ENCODE assay signal across 17 cellular contexts in the genomic region with DNA sequence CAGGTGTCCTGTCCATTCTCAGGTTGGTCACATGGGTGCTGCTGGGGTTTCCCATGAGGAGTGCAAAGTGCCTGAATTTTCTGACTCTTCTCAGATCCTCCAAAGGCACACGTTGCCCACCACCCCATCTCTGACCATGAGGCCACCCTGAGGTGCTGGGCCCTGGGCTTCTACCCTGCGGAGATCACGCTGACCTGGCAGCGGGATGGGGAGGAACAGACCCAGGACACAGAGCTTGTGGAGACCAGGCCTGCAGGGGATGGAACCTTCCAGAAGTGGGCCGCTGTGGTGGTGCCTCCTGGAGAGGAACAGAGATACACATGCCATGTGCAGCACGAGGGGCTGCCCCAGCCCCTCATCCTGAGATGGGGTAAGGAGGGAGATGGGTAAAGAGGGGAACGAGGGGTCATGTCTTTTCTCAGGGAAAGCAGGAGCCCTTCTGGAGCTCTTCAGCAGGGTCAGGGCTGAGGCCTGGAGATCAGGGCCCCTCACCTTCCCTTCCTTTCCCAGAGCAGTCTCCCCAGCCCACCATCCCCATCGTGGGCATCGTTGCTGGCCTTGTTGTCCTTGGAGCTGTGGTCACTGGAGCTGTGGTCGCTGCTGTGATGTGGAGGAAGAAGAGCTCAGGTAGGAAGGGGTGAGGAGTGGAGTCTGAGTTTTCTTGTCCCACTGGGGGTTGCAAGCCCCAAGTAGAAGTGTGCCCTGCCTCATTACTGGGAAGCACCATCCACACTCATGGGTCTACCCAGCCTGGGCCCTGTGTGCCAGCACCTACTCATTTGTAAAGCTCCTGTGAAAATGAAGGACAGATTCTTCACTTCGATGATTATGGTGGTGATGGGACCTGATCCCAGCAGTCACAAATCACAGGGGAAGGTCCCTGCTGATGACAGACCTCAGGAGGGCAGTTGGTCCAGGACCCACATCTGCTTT. TPM values are rescaled to one million over a fixed set of nuclear protein-coding genes. Genes with fewer than 3 reads are reported as not detected.
DNase-seq lines count a peak whose midpoint lies in the region; TF ChIP-seq lines count a peak whose summit lies in the region.
"Had no signal": no experiment of that assay in that cellular context is flagged by ENCODE, and none has a peak within 500 bp of the region (broad histone marks: within the 10 kb centered on the region; RNA-seq: fewer than 3 reads in every experiment).

No MANE protein-coding gene starts in this region.

- no peak overlapping the region for H3K9ac ChIP-seq in parathyroid adenoma

- H3K9me3 ChIP-seq in CD4-positive, alpha-beta memory T cell (ENCODE audit: control insufficient read depth in 1 of 2, low read length in 2 of 2), result no peaks in the 10 kb centered on the region
- H3K9me3 ChIP-seq in breast epithelium, result no peaks in the 10 kb centered on the region
- no peaks in the 10 kb centered on the region for H3K9me3 ChIP-seq in parathyroid adenoma (ENCODE audit: control insufficient read depth, low read length)

- H2AFZ ChIP-seq in parathyroid adenoma, result no peak overlapping the region

- H3K27ac Mint-ChIP-seq in CD4-positive, alpha-beta memory T cell, result peak overlapping the region; percentile 92 to 99 (median 98)
- no peak overlapping the region for H3K27ac Mint-ChIP-seq in nephron progenitor cell

- peaks cover 45 to 57% of the 10 kb centered on the region in 2 donors for H3K36me3 Mint-ChIP-seq in CD4-positive, alpha-beta memory T cell
- no peaks in the 10 kb centered on the region for H3K36me3 Mint-ChIP-seq in nephron progenitor cell (ENCODE audit: low read depth)

- in situ Hi-C loops in KBM-7 (cut with MboI; ENCODE audit: low pct_unique_long_range_greater_than_20kb, low sequenced_read_pairs), result no loop called here

- peak overlapping the region; percentile 13 for H3K4me2 ChIP-seq in parathyroid adenoma (ENCODE audit: low read length)

- peak overlapping the region; percentile 94 to 98 (median 96) for H3K4me3 Mint-ChIP-seq in CD4-positive, alpha-beta memory T cell
- H3K4me3 Mint-ChIP-seq in nephron progenitor cell, result no peak overlapping the region

- no peaks in the 10 kb centered on the region for H3K27me3 Mint-ChIP-seq in CD4-positive, alpha-beta memory T cell
- peaks cover 96% of the 10 kb centered on the region for H3K27me3 Mint-ChIP-seq in nephron progenitor cell (ENCODE audit: low read depth, poor library complexity)

- peaks cover 72% of the 10 kb centered on the region for H3K4me1 ChIP-seq in CD4-positive, alpha-beta memory T cell (ENCODE audit: insufficient read depth, low read length)
- no peaks in the 10 kb centered on the region for H3K4me1 ChIP-seq in breast epithelium
- H3K4me1 ChIP-seq in parathyroid adenoma, result peaks cover 2% of the 10 kb centered on the region

- peaks cover 44% of the 10 kb centered on the region for H3K36me3 ChIP-seq in CD4-positive, alpha-beta memory T cell (ENCODE audit: insufficient read depth, low read length)
- H3K36me3 ChIP-seq in breast epithelium (no peaks in the 10 kb centered on the region), parathyroid adenoma (ENCODE audit: control insufficient read depth, insufficient read depth, low read length) (no peaks in the 10 kb centered on the region)
- H3K36me3 ChIP-seq: WERI-Rb-1 had no signal

- no peaks in the 10 kb centered on the region for H3K79me2 ChIP-seq in parathyroid adenoma

- POLR2A ChIA-PET in CD4-positive, alpha-beta memory T cell (lab: Charles Lee; ENCODE audit: partially characterized antibody), result interaction anchor here (1.0 to 14.8 kb wide), 7 partner anchors 12 to 223 kb away, joined by 3 to 158 read pairs (median 5); no protein-coding TSS in a partner anchor

- H3K9me3 Mint-ChIP-seq in CD4-positive, alpha-beta memory T cell, result no peaks in the 10 kb centered on the region
- peaks cover 12% of the 10 kb centered on the region for H3K9me3 Mint-ChIP-seq in nephron progenitor cell

- H3K27ac ChIP-seq in CD4-positive, alpha-beta memory T cell (ENCODE audit: low read depth, low read length), result peak overlapping the region; percentile 100
- H3K27ac ChIP-seq in breast epithelium (peak overlapping the region in 1 of 2 donors; percentile 96), parathyroid adenoma (no peak overlapping the region)
- H3K27ac ChIP-seq: WERI-Rb-1 had no signal

- intact Hi-C loops in CD4-positive, alpha-beta memory T cell (cut with micrococcal nuclease), result loop anchor here (5.0 kb wide), 2 partner anchors 67 to 242 kb away; no protein-coding TSS in a partner anchor
- intact Hi-C loops in breast epithelium (cut with DNase I; ENCODE audit: low total_unique reads), result no loop called here

- no peak for DNase-seq in CD4-positive, alpha-beta memory T cell
- DNase-seq in breast epithelium (ENCODE audit: low spot score in 2 of 2) (no peak), KBM-7 (no peak), NCI-H510A (lab: John Stamatoyannopoulos, UW) (no peak), nephron progenitor cell (no peak), mucosa of gallbladder (ENCODE audit: low spot score) (no peak)
- DNase-seq: effector CD8-positive, alpha-beta T cell; left colon; NCI-H1105; stimulated activated CD4-positive, alpha-beta T cell treated with anti-CD3 and anti-CD28 coated beads, Interleukin-4, amount 100 ng/mL, for 24 hours; substantia nigra; WERI-Rb-1 had no signal

- peak overlapping the region; percentile 95 for H3K4me3 ChIP-seq in CD4-positive, alpha-beta memory T cell (ENCODE audit: low read length in 2 of 2)
- H3K4me3 ChIP-seq in GM12875 (ENCODE audit: low read depth, low read length), result peak overlapping the region; percentile 91
- H3K4me3 ChIP-seq in breast epithelium, result peak overlapping the region in 2 of 3 donors; percentile 87 to 95
- peak overlapping the region; percentile 5 for H3K4me3 ChIP-seq in parathyroid adenoma (ENCODE audit: low read depth, low read length)

- TF ChIP-seq CTCF in GM12875 (IDR thresholded peaks at IDR 0.05; ENCODE audit: borderline replicate concordance, insufficient read depth, low read depth, low read length) (no peak), breast epithelium (IDR thresholded peaks at IDR 0.05) (no peak), parathyroid adenoma (IDR thresholded peaks at IDR 0.05) (no peak), nephron progenitor cell (IDR thresholded peaks at IDR 0.05) (no peak)

- CTCF ChIA-PET in CD4-positive, alpha-beta memory T cell (lab: Charles Lee; ENCODE audit: partially characterized antibody), result interaction anchor here (1.2 to 3.9 kb wide), 6 partner anchors 12 to 110 kb away, joined by 3 to 31 read pairs (median 6); no protein-coding TSS in a partner anchor

- H3K4me1 Mint-ChIP-seq in CD4-positive, alpha-beta memory T cell, result peaks cover 38 to 94% (median 56%) of the 10 kb centered on the region in 4 donors
- no peaks in the 10 kb centered on the region for H3K4me1 Mint-ChIP-seq in nephron progenitor cell

- no peaks in the 10 kb centered on the region for H3K27me3 ChIP-seq in CD4-positive, alpha-beta memory T cell (ENCODE audit: insufficient read depth, low read length)
- H3K27me3 ChIP-seq in breast epithelium (no peaks in the 10 kb centered on the region), parathyroid adenoma (ENCODE audit: control insufficient read depth, insufficient read depth, low read length) (no peaks in the 10 kb centered on the region)

- TF ChIP-seq POLR2A in breast epithelium (IDR thresholded peaks at IDR 0.05), result no peak

RNA-seq across cellular contexts. Expression of a gene that starts 2.0 kb away (rescaled TPM):
- total RNA-seq in CD4-positive, alpha-beta memory T cell, result 100 to 1,000 TPM; 573 to 585 TPM
- 100 to 1,000 TPM; 379 to 418 TPM for polyA plus RNA-seq in CD4-positive, alpha-beta memory T cell
- total RNA-seq in breast epithelium (10 to 100 TPM; 58.6 to 93.7 (median 64.1) TPM), mucosa of gallbladder (87.3 TPM)

RNA-seq across cellular contexts. Expression of a gene that starts 44.3 kb away (rescaled TPM):
- total RNA-seq in CD4-positive, alpha-beta memory T cell, result not detected
- 1 to 10 TPM; 2.4 to 3.0 TPM for polyA plus RNA-seq in CD4-positive, alpha-beta memory T cell
- total RNA-seq in breast epithelium (1 to 10 TPM in 1 of 3 donors, under 1 TPM in 1, not detected in 1; 0.29 to 2.9 TPM), mucosa of gallbladder (0.12 TPM)
- total RNA-seq: glomerular endothelial cell, H4, left colon, Right ventricle myocardium inferior had no signal

Comparison
In these comparisons a context has a peak if more than half of its experiments do, and no peak if none do; other contexts are left out.
1. H3K4me3 ChIP-seq: peak in every context shown above with its lines; median percentile 95 in CD4-positive, alpha-beta memory T cell; 91 in GM12875; 91 in breast epithelium; 5 in parathyroid adenoma.